ENCODE assay signal across 33 cellular contexts in genomic region chr12:14785568-14785967, GRCh38. TPM values are rescaled to one million over a fixed set of nuclear protein-coding genes. Genes with fewer than 3 reads are reported as not detected.
"Had no signal": no experiment of that assay in that cellular context is flagged by ENCODE, and none has a peak within 500 bp of the region (broad histone marks: within the 10 kb centered on the region; RNA-seq: fewer than 3 reads in every experiment).

No MANE protein-coding gene starts in this region.

- H3K4me3 ChIP-seq: pancreas, prostate gland, right lobe of liver, sigmoid colon, stomach, thoracic aorta, thyroid gland, tibial nerve, upper lobe of left lung, vagina had no signal

- FAIRE-seq: pancreas, small intestine, urothelium cell line had no signal

- H3K27me3 ChIP-seq: pancreas, right lobe of liver, sigmoid colon, stomach, thyroid gland, tibial nerve, upper lobe of left lung, vagina had no signal

- H3K27ac ChIP-seq: neutrophil, pancreas, prostate gland, right lobe of liver, sigmoid colon, stomach, thoracic aorta, thyroid gland, tibial nerve, upper lobe of left lung, vagina had no signal

- H3K4me3 Mint-ChIP-seq: natural killer cell treated with Interleukin-12 subunit alpha and Interleukin-12 subunit beta and Interleukin-15 and Interleukin-18, amount 100 ng/mL, for 72 hours; nephron progenitor cell; neural crest cell; stimulated activated effector memory CD8-positive, alpha-beta T cell treated with anti-CD3 and anti-CD28 coated beads, Interleukin-12 subunit alpha, Interleukin-12 subunit beta, amount 100 ng/mL, for 72 hours; stimulated activated naive B cell treated with anti-CD40 and anti-IgM and Interleukin-4, amounts not matched to agents 10 μg/mL and 1 μg/mL and 100 μg/mL, for 72 hours; stimulated activated naive CD8-positive, alpha-beta T cell treated with anti-CD3 and anti-CD28 coated beads, Interleukin-15, Interleukin-2, amounts not matched to agents 100 ng/mL and 50 ng/mL, for 24 hours had no signal

- H3K27ac Mint-ChIP-seq: natural killer cell treated with Interleukin-12 subunit alpha and Interleukin-12 subunit beta and Interleukin-15 and Interleukin-18, amount 100 ng/mL, for 72 hours; nephron progenitor cell; stimulated activated effector memory CD8-positive, alpha-beta T cell treated with anti-CD3 and anti-CD28 coated beads, Interleukin-12 subunit alpha, Interleukin-12 subunit beta, amount 100 ng/mL, for 72 hours; stimulated activated naive B cell treated with anti-CD40 and anti-IgM and Interleukin-4, amounts not matched to agents 10 μg/mL and 1 μg/mL and 100 μg/mL, for 72 hours; stimulated activated naive CD8-positive, alpha-beta T cell treated with anti-CD3 and anti-CD28 coated beads, Interleukin-15, Interleukin-2, amounts not matched to agents 100 ng/mL and 50 ng/mL, for 24 hours had no signal

- H3K27me3 Mint-ChIP-seq: natural killer cell treated with Interleukin-12 subunit alpha and Interleukin-12 subunit beta and Interleukin-15 and Interleukin-18, amount 100 ng/mL, for 72 hours; stimulated activated naive B cell treated with anti-CD40 and anti-IgM and Interleukin-4, amounts not matched to agents 10 μg/mL and 1 μg/mL and 100 μg/mL, for 72 hours; stimulated activated naive CD8-positive, alpha-beta T cell treated with anti-CD3 and anti-CD28 coated beads, Interleukin-15, Interleukin-2, amounts not matched to agents 100 ng/mL and 50 ng/mL, for 24 hours had no signal

- DNase-seq: nephron progenitor cell; nucleus accumbens; pancreas; right cardiac atrium; right lobe of liver; sigmoid colon; small intestine; stimulated activated CD4-positive, alpha-beta T cell treated with anti-CD3 and anti-CD28 coated beads, Interleukin-15, amount 100 ng/mL, for 24 hours; stimulated activated CD4-positive, alpha-beta T cell treated with anti-CD3 and anti-CD28 coated beads, Interleukin-2, amount 100 ng/mL, for 24 hours; stimulated activated CD4-positive, alpha-beta T cell treated with anti-CD3 and anti-CD28 coated beads, Interleukin-2, amount 100 ng/mL, for 48 hours; stimulated activated CD4-positive, alpha-beta T cell treated with anti-CD3 and anti-CD28 coated beads, Interleukin-4, amount 100 ng/mL, for 24 hours; stimulated activated naive B cell treated with anti-CD40 and anti-IgM and Interleukin-4, amounts not matched to agents 10 μg/mL and 1 μg/mL and 100 μg/mL, for 72 hours; stimulated activated naive CD4-positive, alpha-beta T cell treated with Interleukin-2 at 50 U/mL for 16 hours; stomach; thyroid gland; trophoblast cell; upper lobe of left lung had no signal

- H3K9me3 ChIP-seq: neutrophil, pancreas, prostate gland, right lobe of liver, sigmoid colon, stomach, thoracic aorta, thyroid gland, tibial nerve, upper lobe of left lung, vagina had no signal

- H3K9me3 Mint-ChIP-seq: natural killer cell treated with Interleukin-12 subunit alpha and Interleukin-12 subunit beta and Interleukin-15 and Interleukin-18, amount 100 ng/mL, for 72 hours; nephron progenitor cell; neural crest cell; stimulated activated effector memory CD8-positive, alpha-beta T cell treated with anti-CD3 and anti-CD28 coated beads, Interleukin-12 subunit alpha, Interleukin-12 subunit beta, amount 100 ng/mL, for 72 hours; stimulated activated naive B cell treated with anti-CD40 and anti-IgM and Interleukin-4, amounts not matched to agents 10 μg/mL and 1 μg/mL and 100 μg/mL, for 72 hours; stimulated activated naive CD8-positive, alpha-beta T cell treated with anti-CD3 and anti-CD28 coated beads, Interleukin-15, Interleukin-2, amounts not matched to agents 100 ng/mL and 50 ng/mL, for 24 hours had no signal

- ATAC-seq: natural killer cell treated with Interleukin-12 subunit alpha and Interleukin-12 subunit beta and Interleukin-15 and Interleukin-18, amount 100 ng/mL, for 72 hours; pancreas; right cardiac atrium; right lobe of liver; stimulated activated effector memory CD8-positive, alpha-beta T cell treated with anti-CD3 and anti-CD28 coated beads, Interleukin-12 subunit alpha, Interleukin-12 subunit beta, amount 100 ng/mL, for 72 hours; stimulated activated naive B cell treated with anti-CD40 and anti-IgM and Interleukin-4, amounts not matched to agents 10 μg/mL and 1 μg/mL and 100 μg/mL, for 72 hours had no signal

- H3K4me1 Mint-ChIP-seq: nephron progenitor cell; neural crest cell; stimulated activated effector memory CD8-positive, alpha-beta T cell treated with anti-CD3 and anti-CD28 coated beads, Interleukin-12 subunit alpha, Interleukin-12 subunit beta, amount 100 ng/mL, for 72 hours had no signal

- H3K4me1 ChIP-seq: pancreas, prostate gland, right lobe of liver, sigmoid colon, thyroid gland, upper lobe of left lung, vagina had no signal

RNA-seq across cellular contexts. Expression of gene SMCO3, which starts 28.4 kb away (rescaled TPM):
- total RNA-seq: natural killer cell treated with Interleukin-12 subunit alpha and Interleukin-12 subunit beta and Interleukin-15 and Interleukin-18, amount 100 ng/mL, for 72 hours; neural crest cell; omental fat pad; osteocyte; temporal lobe; ureter; vagina had no signal
- polyA plus RNA-seq: stomach had no signal

RNA-seq across cellular contexts. Expression of gene ART4, which starts 57.8 kb away (rescaled TPM):
- total RNA-seq: natural killer cell treated with Interleukin-12 subunit alpha and Interleukin-12 subunit beta and Interleukin-15 and Interleukin-18, amount 100 ng/mL, for 72 hours; neural crest cell; osteocyte; renal cortical epithelial cell; skeletal muscle tissue had no signal
